Comparison of ENCODE assay signal across 39 cellular contexts in genomic region chr11:66586136-66586535, GRCh38. TPM values are rescaled to one million over a fixed set of nuclear protein-coding genes. Genes with fewer than 3 reads are reported as not detected.
"Had no signal": no experiment of that assay in that cellular context is flagged by ENCODE, and none has a peak within 500 bp of the region (broad histone marks: within the 10 kb centered on the region; RNA-seq: fewer than 3 reads in every experiment).

No MANE protein-coding gene starts in this region.

- H3K27ac ChIP-seq: ascending aorta, body of pancreas, brain microvascular endothelial cell, breast epithelium, VCaP had no signal

- H3K27me3 Mint-ChIP-seq: activated CD4-positive, alpha-beta memory T cell treated with anti-CD3 and anti-CD28 coated beads, Interleukin-2, amount 10 ng/mL, durations not matched to agents 7 days and 5 days; activated CD4-positive, alpha-beta T cell treated with anti-CD3 and anti-CD28 coated beads for 36 hours; activated CD4-positive, alpha-beta T cell treated with anti-CD3 and anti-CD28 coated beads, Interleukin-2, amount 10 ng/mL, durations not matched to agents 7 days and 5 days; activated naive CD4-positive, alpha-beta T cell treated with anti-CD3 and anti-CD28 coated beads, Interleukin-2, amount 50 U/mL, for 24 hours; activated naive CD8-positive, alpha-beta T cell; activated naive CD8-positive, alpha-beta T cell treated with anti-CD3 and anti-CD28 coated beads, Interleukin-2, amount 50 U/mL, for 24 hours; activated T-cell treated with anti-CD3 and anti-CD28 coated beads, Interleukin-2, amount 50 U/mL, for 24 hours had no signal

- H3K4me1 ChIP-seq: ascending aorta, body of pancreas, breast epithelium had no signal

- H3K4me1 Mint-ChIP-seq: activated CD4-positive, alpha-beta memory T cell treated with anti-CD3 and anti-CD28 coated beads, Interleukin-2, amount 10 ng/mL, durations not matched to agents 7 days and 5 days; activated CD4-positive, alpha-beta T cell treated with anti-CD3 and anti-CD28 coated beads, Interleukin-2, amount 10 ng/mL, durations not matched to agents 7 days and 5 days; activated CD8-positive, alpha-beta memory T cell treated with anti-CD3 and anti-CD28 coated beads, Interleukin-2, amount 10 ng/mL, durations not matched to agents 7 days and 5 days; activated naive CD4-positive, alpha-beta T cell treated with anti-CD3 and anti-CD28 coated beads, Interleukin-2, amount 10 ng/mL, durations not matched to agents 7 days and 5 days; activated naive CD8-positive, alpha-beta T cell treated with anti-CD3 and anti-CD28 coated beads, Interleukin-2, amount 10 ng/mL, durations not matched to agents 7 days and 5 days had no signal

- FAIRE-seq: TTC549 had no signal

- H3K36me3 ChIP-seq: ascending aorta, brain microvascular endothelial cell, breast epithelium had no signal

- H3K4me3 ChIP-seq: ascending aorta, body of pancreas, breast epithelium had no signal

- H3K9me3 Mint-ChIP-seq: activated naive CD4-positive, alpha-beta T cell treated with anti-CD3 and anti-CD28 coated beads, Interleukin-2, amount 50 U/mL, for 24 hours had no signal

- H3K36me3 Mint-ChIP-seq: activated naive CD8-positive, alpha-beta T cell treated with anti-CD3 and anti-CD28 coated beads, Interleukin-2, amount 10 ng/mL, durations not matched to agents 7 days and 5 days had no signal

- ATAC-seq: activated CD4-positive, alpha-beta T cell treated with anti-CD3 and anti-CD28 coated beads for 36 hours; activated CD4-positive, CD25-positive, alpha-beta regulatory T cell treated with anti-CD3 and anti-CD28 coated beads, Interleukin-2, amount 50 U/mL, for 24 hours; activated CD8-positive, alpha-beta memory T cell treated with anti-CD3 and anti-CD28 coated beads, Interleukin-2, amount 10 ng/mL, durations not matched to agents 7 days and 5 days; activated CD8-positive, alpha-beta T cell treated with anti-CD3 and anti-CD28 coated beads, Interleukin-2, amount 10 ng/mL, durations not matched to agents 7 days and 5 days; activated naive CD8-positive, alpha-beta T cell treated with anti-CD3 and anti-CD28 coated beads, Interleukin-2, amount 50 U/mL, for 24 hours; body of pancreas; WTC11 had no signal

- H3K4me3 Mint-ChIP-seq: activated CD4-positive, alpha-beta memory T cell treated with anti-CD3 and anti-CD28 coated beads, Interleukin-2, amount 10 ng/mL, durations not matched to agents 7 days and 5 days; activated CD4-positive, alpha-beta T cell treated with anti-CD3 and anti-CD28 coated beads for 36 hours; activated CD4-positive, alpha-beta T cell treated with anti-CD3 and anti-CD28 coated beads, Interleukin-2, amount 10 ng/mL, durations not matched to agents 7 days and 5 days; activated CD8-positive, alpha-beta memory T cell treated with anti-CD3 and anti-CD28 coated beads, Interleukin-2, amount 10 ng/mL, durations not matched to agents 7 days and 5 days; activated CD8-positive, alpha-beta T cell treated with anti-CD3 and anti-CD28 coated beads, Interleukin-2, amount 10 ng/mL, durations not matched to agents 7 days and 5 days; activated naive CD4-positive, alpha-beta T cell treated with anti-CD3 and anti-CD28 coated beads, Interleukin-2, amount 10 ng/mL, durations not matched to agents 7 days and 5 days; activated naive CD4-positive, alpha-beta T cell treated with anti-CD3 and anti-CD28 coated beads, Interleukin-2, amount 50 U/mL, for 24 hours; activated naive CD8-positive, alpha-beta T cell; activated naive CD8-positive, alpha-beta T cell treated with anti-CD3 and anti-CD28 coated beads, Interleukin-2, amount 10 ng/mL, durations not matched to agents 7 days and 5 days; activated naive CD8-positive, alpha-beta T cell treated with anti-CD3 and anti-CD28 coated beads, Interleukin-2, amount 50 U/mL, for 24 hours; activated T-cell treated with anti-CD3 and anti-CD28 coated beads, Interleukin-2, amount 50 U/mL, for 24 hours; T-helper 1 cell treated with Interleukin-12 subunit alpha and Interleukin-12 subunit beta and Interleukin-4 antibody, amounts not matched to agents 30 μg/mL and 1 μg/mL, for 36 hours; T-helper 2 cell treated with Interferon-gamma antibody and Interleukin-4, amounts not matched to agents 5 μg/mL and 100 μg/mL, for 36 hours; WTC11 had no signal

- DNase-seq: activated CD4-positive, alpha-beta memory T cell treated with anti-CD3 and anti-CD28 coated beads, Interleukin-2, amount 10 ng/mL, durations not matched to agents 7 days and 5 days; activated CD4-positive, alpha-beta T cell treated with anti-CD3 and anti-CD28 coated beads for 1 hour; activated CD4-positive, alpha-beta T cell treated with anti-CD3 and anti-CD28 coated beads for 36 hours; activated CD4-positive, alpha-beta T cell treated with anti-CD3 and anti-CD28 coated beads for 48 hours; activated CD4-positive, alpha-beta T cell treated with anti-CD3 and anti-CD28 coated beads, Interleukin-2, amount 10 ng/mL, durations not matched to agents 7 days and 5 days; activated CD4-positive, alpha-beta T cell treated with anti-CD3 and anti-CD28 coated beads, Interleukin-2, amount 50 U/mL, for 48 hours; activated CD4-positive, CD25-positive, alpha-beta regulatory T cell; activated CD8-positive, alpha-beta memory T cell treated with anti-CD3 and anti-CD28 coated beads for 24 hours; activated CD8-positive, alpha-beta memory T cell treated with anti-CD3 and anti-CD28 coated beads, Interleukin-2, amount 10 ng/mL, durations not matched to agents 7 days and 5 days; activated CD8-positive, alpha-beta memory T cell treated with anti-CD3 and anti-CD28 coated beads, Interleukin-2, amount 50 U/mL, for 48 hours; activated CD8-positive, alpha-beta T cell treated with anti-CD3 and anti-CD28 coated beads, Interleukin-2, amount 10 ng/mL, durations not matched to agents 7 days and 5 days; activated effector memory CD4-positive, alpha-beta T cell treated with Interleukin-2 at 50 U/mL for 16 hours; activated gamma-delta T cell; activated naive CD4-positive, alpha-beta T cell treated with anti-CD3 and anti-CD28 coated beads, Interleukin-2, amount 10 ng/mL, durations not matched to agents 7 days and 5 days; activated naive CD4-positive, alpha-beta T cell treated with Interleukin-2 at 50 U/mL for 16 hours; activated naive CD8-positive, alpha-beta T cell treated with anti-CD3 and anti-CD28 coated beads, Interleukin-2, amount 10 ng/mL, durations not matched to agents 7 days and 5 days; activated naive CD8-positive, alpha-beta T cell treated with anti-CD3 and anti-CD28 coated beads, Interleukin-2, amount 50 U/mL, for 24 hours; activated T-cell treated with anti-CD3 and anti-CD28 coated beads, Interleukin-2, amount 50 U/mL, for 24 hours; activated T-cell treated with anti-CD3 and anti-CD28 coated beads, Interleukin-2, amount 50 U/mL, for 48 hours; amygdala; anterior cingulate cortex; body of pancreas; brain microvascular endothelial cell; central memory CD4-positive, alpha-beta T cell; T-helper 1 cell; T-helper 2 cell; T-helper 9 cell had no signal

- H3K27me3 ChIP-seq: ascending aorta, body of pancreas, brain microvascular endothelial cell, breast epithelium had no signal

- H3K9me3 ChIP-seq: ascending aorta, body of pancreas, breast epithelium had no signal

- H3K27ac Mint-ChIP-seq: activated CD4-positive, alpha-beta memory T cell treated with anti-CD3 and anti-CD28 coated beads, Interleukin-2, amount 10 ng/mL, durations not matched to agents 7 days and 5 days; activated CD4-positive, alpha-beta T cell treated with anti-CD3 and anti-CD28 coated beads for 36 hours; activated CD4-positive, alpha-beta T cell treated with anti-CD3 and anti-CD28 coated beads, Interleukin-2, amount 10 ng/mL, durations not matched to agents 7 days and 5 days; activated CD8-positive, alpha-beta memory T cell treated with anti-CD3 and anti-CD28 coated beads, Interleukin-2, amount 10 ng/mL, durations not matched to agents 7 days and 5 days; activated CD8-positive, alpha-beta T cell treated with anti-CD3 and anti-CD28 coated beads, Interleukin-2, amount 10 ng/mL, durations not matched to agents 7 days and 5 days; activated naive CD4-positive, alpha-beta T cell treated with anti-CD3 and anti-CD28 coated beads, Interleukin-2, amount 10 ng/mL, durations not matched to agents 7 days and 5 days; activated naive CD8-positive, alpha-beta T cell; activated naive CD8-positive, alpha-beta T cell treated with anti-CD3 and anti-CD28 coated beads, Interleukin-2, amount 10 ng/mL, durations not matched to agents 7 days and 5 days; activated naive CD8-positive, alpha-beta T cell treated with anti-CD3 and anti-CD28 coated beads, Interleukin-2, amount 50 U/mL, for 24 hours; activated T-cell treated with anti-CD3 and anti-CD28 coated beads, Interleukin-2, amount 50 U/mL, for 24 hours; activated T-helper 2 cell treated with anti-CD3 and anti-CD28 coated beads, Interferon-gamma antibody, Interleukin-2, Interleukin-4, amounts not matched to agents 10 μg/mL and 5 μg/mL and 100 μg/mL, durations not matched to agents 14 hours and 24 hours and 36 hours; T-helper 1 cell treated with Interleukin-12 subunit alpha and Interleukin-12 subunit beta and Interleukin-4 antibody, amounts not matched to agents 30 μg/mL and 1 μg/mL, for 36 hours; T-helper 2 cell treated with Interferon-gamma antibody and Interleukin-4, amounts not matched to agents 5 μg/mL and 100 μg/mL, for 36 hours; WTC11 had no signal

RNA-seq across cellular contexts. Expression of gene CCDC87, which starts 6.7 kb away (rescaled TPM):
- total RNA-seq: activated CD4-positive, alpha-beta memory T cell treated with anti-CD3 and anti-CD28 coated beads, Interleukin-2, amount 10 ng/mL, durations not matched to agents 7 days and 5 days had no signal

RNA-seq across cellular contexts. Expression of gene ACTN3, which starts 39.4 kb away (rescaled TPM):
- total RNA-seq: activated CD8-positive, alpha-beta T cell treated with anti-CD3 and anti-CD28 coated beads, Interleukin-2, amount 10 ng/mL, durations not matched to agents 7 days and 5 days; ascending aorta; body of pancreas; cerebellum had no signal
